Comparison of ENCODE assay signal across 22 cellular contexts in genomic region chr7:104395162-104395561, GRCh38.
"Had no signal": no experiment of that assay in that cellular context is flagged by ENCODE, and none has a peak within 500 bp of the region (broad histone marks: within the 10 kb centered on the region; RNA-seq: fewer than 3 reads in every experiment).

No MANE protein-coding gene starts in this region.

- H3K4me2 ChIP-seq: hepatocyte had no signal

- DNase-seq: dermis blood vessel endothelial cell; dorsolateral prefrontal cortex; effector CD4-positive, alpha-beta T cell; effector memory CD4-positive, alpha-beta T cell; foreskin keratinocyte; heart left ventricle; hypothalamus; immature natural killer cell; islet precursor cell; kidney; kidney glomerular epithelial cell; left colon; left lung; left ventricle myocardium superior; lower lobe of right lung; mesenchymal stem cell; midbrain; naive thymus-derived CD4-positive, alpha-beta T cell had no signal

- ATAC-seq: foreskin keratinocyte; gastroesophageal sphincter; heart left ventricle; left colon; left lung; left ventricle myocardium superior; lower lobe of right lung; naive thymus-derived CD4-positive, alpha-beta T cell had no signal

- H3K36me3 ChIP-seq: esophagus muscularis mucosa, gastroesophageal sphincter, heart left ventricle, left lung, lower lobe of right lung had no signal

- H3K27ac ChIP-seq: coronary artery, dorsolateral prefrontal cortex, esophagus muscularis mucosa, foreskin keratinocyte, gastroesophageal sphincter, heart left ventricle, hepatocyte, left lung, lower lobe of right lung had no signal

- H3K79me2 ChIP-seq: hepatocyte had no signal

- H3K27me3 ChIP-seq: foreskin keratinocyte, hepatocyte, left lung had no signal

- H3K4me3 ChIP-seq: coronary artery, dorsolateral prefrontal cortex, esophagus muscularis mucosa, gastroesophageal sphincter, heart left ventricle, hepatocyte, left lung, lower lobe of right lung had no signal

- H3K4me1 ChIP-seq: esophagus muscularis mucosa, foreskin keratinocyte, gastroesophageal sphincter, heart left ventricle, left lung, lower lobe of right lung had no signal
